ENCODE assay signal across 8 cellular contexts in the genomic region with DNA sequence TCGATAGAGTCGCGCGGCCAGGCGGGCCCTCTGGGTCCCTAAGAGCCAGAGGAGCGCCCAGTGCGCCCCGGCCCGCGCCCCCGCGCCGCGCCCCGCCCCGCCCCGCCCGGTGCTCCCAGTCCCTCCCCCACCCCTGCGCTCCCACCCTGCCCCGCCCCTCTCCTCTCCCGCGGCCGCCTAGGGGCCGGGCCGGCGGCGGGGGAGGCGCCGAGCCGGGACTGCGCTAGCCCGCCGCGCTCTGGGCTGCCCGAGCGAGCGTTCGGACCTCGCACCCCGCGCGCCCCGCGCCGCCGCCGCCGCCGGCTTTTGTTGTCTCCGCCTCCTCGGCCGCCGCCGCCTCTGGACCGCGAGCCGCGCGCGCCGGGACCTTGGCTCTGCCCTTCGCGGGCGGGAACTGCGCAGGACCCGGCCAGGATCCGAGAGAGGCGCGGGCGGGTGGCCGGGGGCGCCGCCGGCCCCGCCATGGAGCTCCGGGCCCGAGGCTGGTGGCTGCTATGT. TPM values are rescaled to one million over a fixed set of nuclear protein-coding genes. Genes with fewer than 3 reads are reported as not detected.
DNase-seq lines count a peak whose midpoint lies in the region; FAIRE-seq and TF ChIP-seq lines count a peak whose summit lies in the region.

A gene with protein sequence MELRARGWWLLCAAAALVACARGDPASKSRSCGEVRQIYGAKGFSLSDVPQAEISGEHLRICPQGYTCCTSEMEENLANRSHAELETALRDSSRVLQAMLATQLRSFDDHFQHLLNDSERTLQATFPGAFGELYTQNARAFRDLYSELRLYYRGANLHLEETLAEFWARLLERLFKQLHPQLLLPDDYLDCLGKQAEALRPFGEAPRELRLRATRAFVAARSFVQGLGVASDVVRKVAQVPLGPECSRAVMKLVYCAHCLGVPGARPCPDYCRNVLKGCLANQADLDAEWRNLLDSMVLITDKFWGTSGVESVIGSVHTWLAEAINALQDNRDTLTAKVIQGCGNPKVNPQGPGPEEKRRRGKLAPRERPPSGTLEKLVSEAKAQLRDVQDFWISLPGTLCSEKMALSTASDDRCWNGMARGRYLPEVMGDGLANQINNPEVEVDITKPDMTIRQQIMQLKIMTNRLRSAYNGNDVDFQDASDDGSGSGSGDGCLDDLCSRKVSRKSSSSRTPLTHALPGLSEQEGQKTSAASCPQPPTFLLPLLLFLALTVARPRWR (plus strand): TSS at position 207 of the 498 bp plus-strand sequence. CDS start 256 bp downstream, at position 463.

- H2AFZ ChIP-seq in SU-DHL-6 (ENCODE audit: low read depth, low read length, severe bottlenecking), result peak within 1 kb of the TSS; percentile 99

- H3K36me3 Mint-ChIP-seq in CD14-positive monocyte, result peaks cover 0 to 2% of the 10 kb centered on the region in 2 donors

- intact Hi-C loops in CD14-positive monocyte (cut with micrococcal nuclease), result loop anchor here in 1 of 2 donors (10.0 kb wide), 1 partner anchor 201 kb away; no protein-coding TSS in a partner anchor

- H3K27me3 ChIP-seq in SU-DHL-6 (ENCODE audit: low read length), result no peaks in the 10 kb centered on the region

- peaks cover 0 to 10% (median 4%) of the 10 kb centered on the region in 7 donors for H3K9me3 Mint-ChIP-seq in CD14-positive monocyte

- peaks cover 34 to 65% (median 49%) of the 10 kb centered on the region in 3 donors for H3K27me3 Mint-ChIP-seq in CD14-positive monocyte (ENCODE audit: low read depth in 3 of 3)

- H3K4me3 ChIP-seq in SU-DHL-6 (ENCODE audit: insufficient read depth, low read length, poor library complexity, severe bottlenecking), result peak within 1 kb of the TSS; percentile 97
- H3K4me3 ChIP-seq in skin epidermis, result peak within 1 kb of the TSS; percentile 54 to 87 (median 64)

- peaks cover 7% of the 10 kb centered on the region for H3K4me1 Mint-ChIP-seq in CD14-positive monocyte

- H4K20me1 ChIP-seq in SU-DHL-6 (ENCODE audit: low read depth, low read length), result no peaks in the 10 kb centered on the region

- TF ChIP-seq CTCF in CD14-positive monocyte (IDR thresholded peaks at IDR 0.05) (no peak), SU-DHL-6 (IDR thresholded peaks at IDR 0.05; ENCODE audit: insufficient read depth, low read length, poor library complexity, severe bottlenecking) (no peak)

- H3K4me2 ChIP-seq in SU-DHL-6 (ENCODE audit: low read depth, low read length, poor library complexity, severe bottlenecking), result peak within 1 kb of the TSS; percentile 98

- H3K36me3 ChIP-seq in SU-DHL-6 (ENCODE audit: low read length), result no peaks in the 10 kb centered on the region

- DNase-seq in CD14-positive monocyte (ENCODE audit: low spot score) (peak; percentile 31), GM19239 (ENCODE audit: insufficient read length, low spot score) (peak; percentile 85), HTR-8/SVneo (ENCODE audit: insufficient read length, low spot score) (peak; percentile 75), caudate nucleus (lab: John Stamatoyannopoulos, UW) (peak in 37 of 61 donors; percentile 40 to 92 (median 74)), iPS-NIHi11 (ENCODE audit: low spot score) (peak; percentile 94), OCI-M2 (lab: John Stamatoyannopoulos, UW; ENCODE audit: unreplicated experiment) (no peak)

- H3K9me2 ChIP-seq in SU-DHL-6 (replicated peaks; ENCODE audit: insufficient read depth, low read length), result no peaks in the 10 kb centered on the region

- H3K79me2 ChIP-seq in SU-DHL-6 (ENCODE audit: insufficient read depth, low read length), result no peaks in the 10 kb centered on the region

- H3K27ac ChIP-seq in SU-DHL-6 (ENCODE audit: low read depth, low read length) (no peak within 1 kb of the TSS), caudate nucleus (ENCODE audit: low read depth, low read length) (peak within 1 kb of the TSS; percentile 58), skin epidermis (peak within 1 kb of the TSS; percentile 46 to 95 (median 87))

- H3K4me3 Mint-ChIP-seq in CD14-positive monocyte, result peak within 1 kb of the TSS; percentile 75 to 87

- peak within 1 kb of the TSS in 1 of 7 donors; percentile 46 for H3K27ac Mint-ChIP-seq in CD14-positive monocyte

- FAIRE-seq in GM19239 (lab: Jason Lieb, UNC), result no peak
- no peak for FAIRE-seq in HTR-8/SVneo (lab: Jason Lieb, UNC)

- peak within 1 kb of the TSS; percentile 91 for H3K9ac ChIP-seq in SU-DHL-6 (ENCODE audit: low read length)

- H3K9me3 ChIP-seq in SU-DHL-6 (ENCODE audit: insufficient read depth, low read length), result no peaks in the 10 kb centered on the region

- H3F3A ChIP-seq in SU-DHL-6 (ENCODE audit: insufficient read depth), result no peaks in the 10 kb centered on the region

RNA-seq across cellular contexts. Expression of the gene that starts here (rescaled TPM):
- not detected for polyA plus RNA-seq in CD14-positive monocyte

Comparison
In these comparisons a context has a peak if more than half of its experiments do, and no peak if none do; other contexts are left out.
1. Peak in DNase-seq in CD14-positive monocyte; RNA of the gene not detected or under 1 TPM.